Comparison of ENCODE assay signal across 1 cellular context in the genomic region with DNA sequence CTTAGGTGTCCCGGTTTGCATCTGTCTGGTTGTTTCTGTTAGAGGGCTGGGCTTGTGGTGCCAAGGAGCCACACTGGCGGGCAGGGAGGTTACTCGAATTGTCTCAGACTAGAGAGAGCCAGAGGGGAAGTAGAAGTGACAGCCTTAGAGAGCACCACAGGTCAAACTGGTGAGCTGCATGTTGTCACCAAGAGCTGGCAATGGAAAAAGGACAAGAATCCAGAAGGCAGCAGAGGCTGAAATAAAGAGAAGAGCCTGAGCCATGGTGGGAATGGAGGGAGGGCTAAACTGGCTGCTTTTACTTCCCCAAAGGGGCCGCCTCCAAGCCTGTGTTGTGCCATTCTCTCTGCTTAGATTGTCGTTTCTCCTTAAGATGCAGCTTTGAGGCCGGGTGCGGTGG.
TF ChIP-seq lines count a peak whose summit lies in the region.

No MANE protein-coding gene starts in this region.

TF ChIP-seq in GM23338, 12 proteins besides CTCF, POLR2A, EP300 and RAD21 (continued from another document):
- no peak for TF ChIP-seq EZH2phosphoT487 (IDR thresholded peaks at IDR 0.05; ENCODE audit: unreplicated experiment)
- TF ChIP-seq JUNB (IDR thresholded peaks at IDR 0.05; ENCODE audit: unreplicated experiment): no peak
